21 cellular contexts compared by ENCODE assay signal in the genomic region with DNA sequence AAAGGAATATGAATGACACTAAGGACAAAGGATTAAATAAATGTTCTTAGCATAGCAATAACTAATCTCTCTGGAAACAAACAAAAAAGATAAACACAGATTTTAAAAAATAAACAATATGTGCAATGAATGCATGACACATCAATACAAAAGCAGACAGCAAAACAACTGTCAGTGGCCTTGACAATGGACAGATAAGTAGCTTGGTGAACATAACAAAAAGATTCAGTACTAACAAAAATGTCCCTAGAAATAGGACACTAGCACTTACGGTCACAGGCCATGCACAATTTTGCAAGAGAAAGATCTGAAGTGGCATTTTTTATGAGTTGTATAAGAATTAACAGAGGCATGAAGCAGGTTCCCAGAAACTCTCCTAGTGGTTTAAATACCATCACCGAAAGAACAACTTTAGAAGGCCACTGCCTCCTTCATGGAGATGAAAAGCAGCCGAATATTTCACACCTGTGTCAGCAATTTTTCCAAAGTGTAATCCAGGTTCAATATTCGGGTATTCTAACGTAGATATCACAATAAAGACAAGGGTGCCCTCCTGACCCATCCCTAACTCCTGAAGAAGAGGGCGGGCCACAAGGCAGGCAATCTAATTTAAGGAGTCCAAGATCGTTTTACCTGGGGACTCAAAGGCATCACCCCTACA.
A peak's percentile ranks its signal among the peaks of the same experiment; 100 is the strongest.
DNase-seq lines count a peak whose midpoint lies in the region; ATAC-seq and TF ChIP-seq lines count a peak whose summit lies in the region.
"Had no signal": no experiment of that assay in that cellular context is flagged by ENCODE, and none has a peak within 500 bp of the region (broad histone marks: within the 10 kb centered on the region; RNA-seq: fewer than 3 reads in every experiment).

No MANE protein-coding gene starts in this region.

- peaks cover 15% of the 10 kb centered on the region for H3K36me3 Mint-ChIP-seq in activated naive CD8-positive, alpha-beta T cell
- peaks cover 10% of the 10 kb centered on the region for H3K36me3 Mint-ChIP-seq in activated naive CD8-positive, alpha-beta T cell treated with anti-CD3 and anti-CD28 coated beads, Interleukin-2, amount 50 U/mL, for 24 hours (ENCODE audit: low read depth)

- no peaks in the 10 kb centered on the region for H3K27me3 ChIP-seq in lung (ENCODE audit: control insufficient read depth, insufficient read depth)
- H3K27me3 ChIP-seq: foreskin keratinocyte had no signal

- no peak for TF ChIP-seq CTCF in lung (IDR thresholded peaks at IDR 0.05; ENCODE audit: control extremely low read depth, extremely low read depth)

- WGBS in lung, 2 donors: 71 to 84% methylated on average over 7 of the region's 7 CpGs

- H3K4me3 ChIP-seq in lung: no peak overlapping the region
- H3K4me3 ChIP-seq: skin epidermis had no signal

- peaks cover 8 to 9% of the 10 kb centered on the region in 2 donors for H3K36me3 ChIP-seq in lung (ENCODE audit: control insufficient read depth in 2 of 2, insufficient read depth in 2 of 2, low read length in 2 of 2)

- no peaks in the 10 kb centered on the region for H3K9me3 Mint-ChIP-seq in activated naive CD8-positive, alpha-beta T cell (ENCODE audit: low read depth)
- no peaks in the 10 kb centered on the region for H3K9me3 Mint-ChIP-seq in activated naive CD8-positive, alpha-beta T cell treated with anti-CD3 and anti-CD28 coated beads, Interleukin-2, amount 50 U/mL, for 24 hours

- in situ Hi-C loops in KBM-7 (cut with MboI; ENCODE audit: low pct_unique_long_range_greater_than_20kb, low sequenced_read_pairs): no loop called here

- H3K4me3 Mint-ChIP-seq in activated naive CD8-positive, alpha-beta T cell: peak overlapping the region; percentile 1
- no peak overlapping the region for H3K4me3 Mint-ChIP-seq in activated naive CD8-positive, alpha-beta T cell treated with anti-CD3 and anti-CD28 coated beads, Interleukin-2, amount 50 U/mL, for 24 hours
- H3K4me3 Mint-ChIP-seq: activated naive CD8-positive, alpha-beta T cell treated with anti-CD3 and anti-CD28 coated beads for 36 hours; brain had no signal

- peaks cover 17 to 34% of the 10 kb centered on the region in 2 donors for H3K4me1 ChIP-seq in lung (ENCODE audit: control insufficient read depth in 2 of 2, insufficient read depth in 2 of 2, low read length in 2 of 2)
- H3K4me1 ChIP-seq: foreskin keratinocyte had no signal

- H3K4me1 Mint-ChIP-seq in activated naive CD8-positive, alpha-beta T cell (ENCODE audit: low read depth): peaks cover 86% of the 10 kb centered on the region
- H3K4me1 Mint-ChIP-seq in activated naive CD8-positive, alpha-beta T cell treated with anti-CD3 and anti-CD28 coated beads, Interleukin-2, amount 50 U/mL, for 24 hours: peaks cover 72% of the 10 kb centered on the region

- H3K27ac ChIP-seq in lung (ENCODE audit: low read depth in 1 of 2, low read length in 1 of 2): peak overlapping the region in 1 of 2 donors; percentile 9
- H3K27ac ChIP-seq: foreskin keratinocyte, skin epidermis had no signal

- H3K9me3 ChIP-seq in lung (ENCODE audit: control insufficient read depth in 2 of 2, insufficient read depth in 1 of 2, low read length in 1 of 2): no peaks in the 10 kb centered on the region

- H3K27ac Mint-ChIP-seq in activated naive CD8-positive, alpha-beta T cell: no peak overlapping the region
- H3K27ac Mint-ChIP-seq in activated naive CD8-positive, alpha-beta T cell treated with anti-CD3 and anti-CD28 coated beads, Interleukin-2, amount 50 U/mL, for 24 hours: no peak overlapping the region
- H3K27ac Mint-ChIP-seq: brain, progenitor cell of endocrine pancreas had no signal

- DNase-seq in activated naive CD8-positive, alpha-beta T cell treated with anti-CD3 and anti-CD28 coated beads, Interleukin-2, amount 50 U/mL, for 24 hours: no peak
- peak; percentile 21 for DNase-seq in central memory CD4-positive, alpha-beta T cell
- no peak for DNase-seq in lung (ENCODE audit: low spot score)
- no peak for DNase-seq in stimulated activated CD4-positive, alpha-beta T cell treated with anti-CD3 and anti-CD28 coated beads, Interleukin-2, amount 100 ng/mL, for 48 hours
- no peak for DNase-seq in H4 (ENCODE audit: low spot score)
- DNase-seq in KBM-7: no peak
- DNase-seq in AML-193 (lab: John Stamatoyannopoulos, UW): no peak
- DNase-seq: activated CD4-positive, alpha-beta T cell treated with anti-CD3 and anti-CD28 coated beads for 48 hours; activated CD8-positive, alpha-beta memory T cell treated with anti-CD3 and anti-CD28 coated beads, Interleukin-2, amount 50 U/mL, for 4 hours; activated naive CD8-positive, alpha-beta T cell treated with anti-CD3 and anti-CD28 coated beads for 36 hours; cortex of kidney; foreskin keratinocyte; hippocampal formation; islet precursor cell; NCI-H1417; NCI-H524 treated with DMSO at 0.1 percent for 48 hours; SHP77 had no signal

- no peaks in the 10 kb centered on the region for H3K27me3 Mint-ChIP-seq in activated naive CD8-positive, alpha-beta T cell
- no peaks in the 10 kb centered on the region for H3K27me3 Mint-ChIP-seq in activated naive CD8-positive, alpha-beta T cell treated with anti-CD3 and anti-CD28 coated beads, Interleukin-2, amount 50 U/mL, for 24 hours
- H3K27me3 Mint-ChIP-seq: activated naive CD8-positive, alpha-beta T cell treated with anti-CD3 and anti-CD28 coated beads for 36 hours had no signal

- no peak for ATAC-seq in activated naive CD8-positive, alpha-beta T cell treated with anti-CD3 and anti-CD28 coated beads, Interleukin-2, amount 50 U/mL, for 24 hours
- peak; percentile 59 for ATAC-seq in lung (ENCODE audit: insufficient read depth, low FRiP score)
- ATAC-seq: foreskin keratinocyte had no signal
